In genomic region chr10:11255796-11256444, GRCh38 we compare ENCODE assay signal across 1 cellular context.
TF ChIP-seq lines count a peak whose summit lies in the region.

No MANE protein-coding gene starts in this region.

TF ChIP-seq in HepG2, 621 proteins besides CTCF, POLR2A, EP300 and RAD21 (continued from another document):
- TF ChIP-seq RERE (CRISPR knock-in tag; IDR thresholded peaks at IDR 0.05; ENCODE audit: low read depth) (no peak), ZSCAN22 (CRISPR knock-in tag; IDR thresholded peaks at IDR 0.05) (no peak), ZNF501 (CRISPR knock-in tag; IDR thresholded peaks at IDR 0.05) (no peak), SALL1 (CRISPR knock-in tag; IDR thresholded peaks at IDR 0.05) (no peak)
